ENCODE assay signal across 8 cellular contexts in the genomic region with DNA sequence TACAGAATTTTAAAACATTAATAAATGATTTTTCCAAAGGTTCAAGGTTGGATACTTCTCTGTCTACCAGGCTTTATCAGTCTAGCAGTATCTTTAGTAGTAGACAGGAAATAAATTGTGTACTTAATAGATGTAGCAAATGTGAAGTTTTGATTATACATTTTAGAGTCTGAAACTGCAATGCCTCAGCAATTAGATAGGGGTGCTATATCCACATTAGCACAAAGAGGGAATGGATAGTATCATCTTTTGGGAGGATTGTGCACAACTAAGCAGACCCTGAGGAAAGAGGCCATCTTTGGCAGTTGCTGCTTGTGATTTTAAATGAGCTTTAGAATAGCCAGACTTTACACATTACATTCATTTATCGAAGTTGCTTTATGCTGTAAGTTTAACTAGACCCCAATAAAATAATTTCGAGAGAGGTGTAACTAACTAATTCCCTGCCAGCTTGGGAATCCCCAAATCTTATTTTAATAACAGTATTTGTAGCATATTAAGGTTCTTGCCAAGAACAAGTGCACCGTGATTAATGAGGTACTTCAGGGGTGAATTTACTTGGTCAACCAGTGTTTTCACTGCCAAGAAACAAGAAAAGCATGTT. TPM values are rescaled to one million over a fixed set of nuclear protein-coding genes. Genes with fewer than 3 reads are reported as not detected.
DNase-seq lines count a peak whose midpoint lies in the region; ATAC-seq and TF ChIP-seq lines count a peak whose summit lies in the region.

No MANE protein-coding gene starts in this region.

- no peaks in the 10 kb centered on the region for H3K9me3 Mint-ChIP-seq in stimulated activated naive CD8-positive, alpha-beta T cell treated with anti-CD3 and anti-CD28 coated beads, Interleukin-15, amount 100 ng/mL, for 72 hours

- H3K4me3 ChIP-seq in epithelial cell of proximal tubule (ENCODE audit: low read depth, low read length) = no peak overlapping the region

- no peaks in the 10 kb centered on the region for H3K27me3 Mint-ChIP-seq in stimulated activated naive CD8-positive, alpha-beta T cell treated with anti-CD3 and anti-CD28 coated beads, Interleukin-15, amount 100 ng/mL, for 72 hours

- DNase-seq in AML-193 (lab: John Stamatoyannopoulos, UW) = peak; percentile 87 to 94
- peak; percentile 89 for DNase-seq in OCI-M1 (lab: John Stamatoyannopoulos, UW)
- no peak for DNase-seq in epithelial cell of proximal tubule (ENCODE audit: low read depth)
- no peak for DNase-seq in stimulated activated naive CD8-positive, alpha-beta T cell treated with anti-CD3 and anti-CD28 coated beads, Interleukin-15, amount 100 ng/mL, for 72 hours
- no peak for DNase-seq in activated gamma-delta T cell treated with Interleukin-2 at 50 U/mL for 16 hours
- no peak for DNase-seq in stimulated activated naive CD4-positive, alpha-beta T cell treated with Interleukin-2 at 50 U/mL for 16 hours (lab: John Stamatoyannopoulos, UW)
- no peak for DNase-seq in stimulated activated CD4-positive, alpha-beta T cell treated with anti-CD3 and anti-CD28 coated beads, Interleukin-4, amount 100 ng/mL, for 4 hours

- H3K4me1 Mint-ChIP-seq in stimulated activated naive CD8-positive, alpha-beta T cell treated with anti-CD3 and anti-CD28 coated beads, Interleukin-15, amount 100 ng/mL, for 72 hours = peaks cover 58% of the 10 kb centered on the region

- no peak overlapping the region for H3K27ac Mint-ChIP-seq in stimulated activated naive CD8-positive, alpha-beta T cell treated with anti-CD3 and anti-CD28 coated beads, Interleukin-15, amount 100 ng/mL, for 72 hours

- peak; percentile 12 for ATAC-seq in GM21367 (IDR thresholded peaks at IDR 0.05; ENCODE audit: unreplicated experiment)
- ATAC-seq in stimulated activated naive CD8-positive, alpha-beta T cell treated with anti-CD3 and anti-CD28 coated beads, Interleukin-15, amount 100 ng/mL, for 72 hours = no peak

- TF ChIP-seq CTCF in epithelial cell of proximal tubule (conservative IDR thresholded peaks at IDR 0.05; ENCODE audit: low read depth, low read length) = peak; percentile 72

- peak overlapping the region; percentile 3 to 98 for H3K4me3 Mint-ChIP-seq in stimulated activated naive CD8-positive, alpha-beta T cell treated with anti-CD3 and anti-CD28 coated beads, Interleukin-15, amount 100 ng/mL, for 72 hours

RNA-seq across cellular contexts. Expression of a gene that starts 2.8 kb away (rescaled TPM):
- total RNA-seq in epithelial cell of proximal tubule = 1.4 and 1.7 TPM in 2 replicates

Comparison
In these comparisons a context has a peak if more than half of its experiments do, and no peak if none do; other contexts are left out.
1. DNase-seq: peak in AML-193 (2 of 2) and OCI-M1 (single experiment); none in epithelial cell of proximal tubule (single experiment), stimulated activated naive CD8-positive, alpha-beta T cell treated with anti-CD3 and anti-CD28 coated beads, Interleukin-15, amount 100 ng/mL, for 72 hours (0 of 2), activated gamma-delta T cell treated with Interleukin-2 at 50 U/mL for 16 hours (single experiment), stimulated activated naive CD4-positive, alpha-beta T cell treated with Interleukin-2 at 50 U/mL for 16 hours (single experiment) and stimulated activated CD4-positive, alpha-beta T cell treated with anti-CD3 and anti-CD28 coated beads, Interleukin-4, amount 100 ng/mL, for 4 hours (0 of 2).